1 cellular context compared by ENCODE assay signal in genomic region chr4:39638358-39639239, GRCh38.
TF ChIP-seq lines count a peak whose summit lies in the region.

TSS of gene SMIM14 (minus strand) at chr4:39638865. CDS start at chr4:39605145, 33,720 bp downstream.

TF ChIP-seq in HEK293, 187 proteins besides CTCF, POLR2A, EP300 and RAD21 (continued from another document and continues in another):
- peak; percentile 66 for TF ChIP-seq ZNF398 (tag by site-specific recombination; IDR thresholded peaks at IDR 0.05)
- TF ChIP-seq SCRT1 (tag by site-specific recombination; IDR thresholded peaks at IDR 0.05; ENCODE audit: borderline replicate concordance): peak; percentile 91
- TF ChIP-seq ZNF518A (tag by site-specific recombination; conservative IDR thresholded peaks at IDR 0.05; ENCODE audit: low read depth): no peak; the same call in 1 of the 2 replicates
- no peak for TF ChIP-seq AEBP2 (tag by site-specific recombination; IDR thresholded peaks at IDR 0.05; ENCODE audit: borderline replicate concordance)
- TF ChIP-seq ZNF350 (tag by site-specific recombination; IDR thresholded peaks at IDR 0.05): no peak
- peak; percentile 83 for TF ChIP-seq ZBTB26 (tag by site-specific recombination; optimal IDR thresholded peaks at IDR 0.05)
- TF ChIP-seq ZFHX2 (tag by site-specific recombination; conservative IDR thresholded peaks at IDR 0.05): peak; percentile 97
- peak; percentile 69; the same call in 1 of the 2 replicates for TF ChIP-seq ZBTB44 (tag by site-specific recombination; IDR thresholded peaks at IDR 0.05)
- peak; percentile 88 for TF ChIP-seq SP2 (tag by site-specific recombination; IDR thresholded peaks at IDR 0.05)
- TF ChIP-seq ZNF521 (tag by site-specific recombination; IDR thresholded peaks at IDR 0.05): no peak
- no peak for TF ChIP-seq ZNF626 (tag by site-specific recombination; IDR thresholded peaks at IDR 0.05)
- TF ChIP-seq ZNF561 (tag by site-specific recombination; IDR thresholded peaks at IDR 0.05; ENCODE audit: borderline replicate concordance): peak; percentile 92
- TF ChIP-seq ZNF660 (tag by site-specific recombination; IDR thresholded peaks at IDR 0.05): peak; percentile 26; the same call in 1 of the 2 replicates
- no peak for TF ChIP-seq ZNF184 (tag by site-specific recombination; IDR thresholded peaks at IDR 0.05)
- TF ChIP-seq ZNF76 (tag by site-specific recombination; IDR thresholded peaks at IDR 0.05; ENCODE audit: borderline replicate concordance, low read depth): no peak; the same call in 1 of the 2 replicates
- peak; percentile 79 for TF ChIP-seq KLF16 (tag by site-specific recombination; IDR thresholded peaks at IDR 0.05)
- TF ChIP-seq GLIS1 (tag by site-specific recombination; IDR thresholded peaks at IDR 0.05): peak; percentile 89
- peak; percentile 44 for TF ChIP-seq ZBTB17 (tag by site-specific recombination; IDR thresholded peaks at IDR 0.05)
- no peak for TF ChIP-seq ZNF202 (tag by site-specific recombination; IDR thresholded peaks at IDR 0.05; ENCODE audit: borderline replicate concordance)
- no peak for TF ChIP-seq ZFP41 (tag by site-specific recombination; IDR thresholded peaks at IDR 0.05; ENCODE audit: borderline replicate concordance)
- TF ChIP-seq ZNF580 (tag by site-specific recombination; IDR thresholded peaks at IDR 0.05): peak; percentile 82; the same call in 1 of the 2 replicates
- no peak for TF ChIP-seq ZNF302 (tag by site-specific recombination; IDR thresholded peaks at IDR 0.05; ENCODE audit: low read depth)
- TF ChIP-seq GLIS2 (tag by site-specific recombination; IDR thresholded peaks at IDR 0.05): peak; percentile 83
- TF ChIP-seq PBX3 (CRISPR knock-in tag; IDR thresholded peaks at IDR 0.05): no peak
- peak; percentile 22; the same call in 1 of the 2 replicates for TF ChIP-seq TRIM28 (IDR thresholded peaks at IDR 0.05; ENCODE audit: borderline replicate concordance, low read length)
- TF ChIP-seq ZBTB8A (tag by site-specific recombination; IDR thresholded peaks at IDR 0.05): peak; percentile 65; the same call in 1 of the 2 replicates
- peak; percentile 73 for TF ChIP-seq SP3 (tag by site-specific recombination; IDR thresholded peaks at IDR 0.05)
- TF ChIP-seq PRDM10 (tag by site-specific recombination; IDR thresholded peaks at IDR 0.05): peak; percentile 76
- TF ChIP-seq BCL6B (tag by site-specific recombination; IDR thresholded peaks at IDR 0.05): no peak
- TF ChIP-seq ZNF510 (tag by site-specific recombination; IDR thresholded peaks at IDR 0.05; ENCODE audit: insufficient replicate concordance): no peak
- peak; percentile 68 for TF ChIP-seq OSR2 (tag by site-specific recombination; IDR thresholded peaks at IDR 0.05)
- TF ChIP-seq ZNF239 (tag by site-specific recombination; IDR thresholded peaks at IDR 0.05): no peak
- TF ChIP-seq ZNF394 (tag by site-specific recombination; IDR thresholded peaks at IDR 0.05; ENCODE audit: borderline replicate concordance): peak; percentile 59; the same call in 1 of the 2 replicates
- peak; percentile 64 for TF ChIP-seq ZBTB11 (tag by site-specific recombination; conservative IDR thresholded peaks at IDR 0.05; ENCODE audit: low read depth)
- TF ChIP-seq KLF1 (tag by site-specific recombination; IDR thresholded peaks at IDR 0.05): peak; percentile 89
